In the genomic region with DNA sequence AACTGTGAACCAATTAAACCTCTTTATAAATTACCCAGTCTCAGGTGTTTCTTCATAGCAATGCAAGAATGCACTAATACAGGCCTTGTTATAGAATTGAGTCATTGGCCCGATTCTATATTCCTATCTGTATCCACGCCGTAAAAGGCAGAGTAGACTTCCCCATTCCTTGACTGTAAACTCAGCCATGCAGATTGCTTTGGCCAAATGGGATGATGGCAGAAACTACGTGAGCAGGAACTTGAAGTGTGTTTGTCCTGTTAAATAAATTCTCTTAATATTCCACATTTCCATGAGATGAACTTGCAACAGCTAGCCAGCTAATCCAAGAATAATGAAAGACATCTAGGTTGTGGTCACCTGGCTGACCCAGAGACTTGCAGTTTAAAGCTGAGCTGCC, we compare ENCODE assay signal across 4 cellular contexts.
"Had no signal": no experiment of that assay in that cellular context is flagged by ENCODE, and none has a peak within 500 bp of the region (broad histone marks: within the 10 kb centered on the region; RNA-seq: fewer than 3 reads in every experiment).

No MANE protein-coding gene starts in this region.

- DNase-seq: IMR-90, KBM-7 had no signal

- H3K27ac ChIP-seq: HL-60 had no signal

- H3K4me3 ChIP-seq: K562 had no signal
